In genomic region chr5:159010611-159011497, GRCh38 we compare ENCODE assay signal across 8 cellular contexts.
A peak's percentile ranks its signal among the peaks of the same experiment; 100 is the strongest.
DNase-seq lines count a peak whose midpoint lies in the region; ATAC-seq, FAIRE-seq and TF ChIP-seq lines count a peak whose summit lies in the region.

No MANE protein-coding gene starts in this region.

- intact Hi-C loops in right cardiac atrium (cut with DNase I) = no loop called here

- 19% methylated on average over 16 of the region's 16 CpGs for WGBS in right cardiac atrium

- ATAC-seq in GM21576 (IDR thresholded peaks at IDR 0.05; ENCODE audit: unreplicated experiment) (peak; percentile 91), right cardiac atrium (peak; percentile 69 to 89)

- peak overlapping the region; percentile 79 for H3K27ac ChIP-seq in right cardiac atrium (ENCODE audit: low read length)

- no peaks in the 10 kb centered on the region for H3K9me3 ChIP-seq in right cardiac atrium (ENCODE audit: control insufficient read depth, low read length)

- peak; percentile 51 for TF ChIP-seq POLR2A in GM15510 (IDR thresholded peaks at IDR 0.05; ENCODE audit: borderline replicate concordance, extremely low read depth, insufficient read length)

- peaks cover 2% of the 10 kb centered on the region for H3K4me1 ChIP-seq in right cardiac atrium (ENCODE audit: control insufficient read depth, insufficient read depth, low read length)

- FAIRE-seq in RCC 7860 (lab: Jason Lieb, UNC) = no peak

- DNase-seq in MV-4-11 (lab: John Stamatoyannopoulos, UW) (peak; percentile 23), right cardiac atrium (peak in 2 of 3 donors; percentile 33 to 69), NCI-H226 (no peak), RCC 7860 (ENCODE audit: low spot score) (no peak)
- DNase-seq in activated CD8-positive, alpha-beta memory T cell treated with anti-CD3 and anti-CD28 coated beads, Interleukin-2, amount 50 U/mL, for 48 hours = no peak
- no peak for DNase-seq in NK-92 treated with Interleukin-12 subunit alpha and Interleukin-12 subunit beta, amount 100 ng/mL, for 24 hours (lab: John Stamatoyannopoulos, UW)

- peak overlapping the region; percentile 37 for H3K4me3 ChIP-seq in right cardiac atrium (ENCODE audit: low read length)

- H3K27me3 ChIP-seq in right cardiac atrium (ENCODE audit: control insufficient read depth, insufficient read depth) = no peaks in the 10 kb centered on the region

Comparison
In these comparisons a context has a peak if more than half of its experiments do, and no peak if none do; other contexts are left out.
1. DNase-seq: peak in MV-4-11 (single experiment) and right cardiac atrium (2 of 3); none in NCI-H226 (single experiment), activated CD8-positive, alpha-beta memory T cell treated with anti-CD3 and anti-CD28 coated beads, Interleukin-2, amount 50 U/mL, for 48 hours (single experiment), NK-92 treated with Interleukin-12 subunit alpha and Interleukin-12 subunit beta, amount 100 ng/mL, for 24 hours (single experiment) and RCC 7860 (single experiment).